ENCODE assay signal across 1 cellular context in genomic region chr5:145834917-145835838, GRCh38.
A peak's percentile ranks its signal among the peaks of the same experiment; 100 is the strongest.
TF ChIP-seq lines count a peak whose summit lies in the region.

PRELID2 (minus strand) TSS chr5:145835342; CDS start chr5:145835251, 91 bp downstream.

TF ChIP-seq in H1, 55 proteins besides CTCF, POLR2A, EP300 and RAD21 (continued from another document):
- TF ChIP-seq CHD7 (IDR thresholded peaks at IDR 0.05; ENCODE audit: insufficient replicate concordance, low read length) (no peak), ASH2L (IDR thresholded peaks at IDR 0.05; ENCODE audit: low read length) (peak; percentile 77), BACH1 (IDR thresholded peaks at IDR 0.05; ENCODE audit: low read length) (peak; percentile 11; the same call in 1 of the 2 replicates), SIX5 (IDR thresholded peaks at IDR 0.05; ENCODE audit: low read depth, low read length) (no peak), BCL11A (IDR thresholded peaks at IDR 0.05; ENCODE audit: low read depth in 2 of 2, low read length in 2 of 2) (no peak), CHD2 (IDR thresholded peaks at IDR 0.05; ENCODE audit: low read length) (no peak; the same call in 1 of the 2 replicates), KDM5A (IDR thresholded peaks at IDR 0.05; ENCODE audit: low read length) (no peak), MAX (IDR thresholded peaks at IDR 0.05) (peak; percentile 36), TCF12 (IDR thresholded peaks at IDR 0.05; ENCODE audit: low read depth, low read length) (no peak), RXRA (IDR thresholded peaks at IDR 0.05; ENCODE audit: insufficient read depth, low read depth, low read length) (no peak), CBX5 (IDR thresholded peaks at IDR 0.05; ENCODE audit: low read depth, low read length) (no peak), PHF8 (conservative IDR thresholded peaks at IDR 0.05; ENCODE audit: low read depth, low read length) (peak; percentile 70), RFX5 (IDR thresholded peaks at IDR 0.05; ENCODE audit: borderline replicate concordance, low read depth, low read length) (no peak), ZNF274 (IDR thresholded peaks at IDR 0.05; ENCODE audit: borderline replicate concordance, extremely low read depth, low read length) (no peak), GTF2F1 (IDR thresholded peaks at IDR 0.05; ENCODE audit: borderline replicate concordance, low read depth, low read length) (no peak), SP2 (IDR thresholded peaks at IDR 0.05; ENCODE audit: low read length) (no peak), MAFK (IDR thresholded peaks at IDR 0.05; ENCODE audit: low read depth, low read length) (no peak), SAP30 (IDR thresholded peaks at IDR 0.05; ENCODE audit: insufficient read depth, insufficient replicate concordance, low read length) (no peak), E2F6 (IDR thresholded peaks at IDR 0.05) (peak; percentile 96), JUN (IDR thresholded peaks at IDR 0.05; ENCODE audit: low read depth, low read length) (no peak), POU5F1 (IDR thresholded peaks at IDR 0.05; ENCODE audit: low read depth, low read length) (no peak), SP1 (IDR thresholded peaks at IDR 0.05; ENCODE audit: low read depth, low read length) (peak; percentile 81), NANOG (IDR thresholded peaks at IDR 0.05; ENCODE audit: insufficient read depth, low read depth, low read length, poor library complexity, severe bottlenecking) (no peak), TAF1 (IDR thresholded peaks at IDR 0.05; ENCODE audit: low read depth, low read length) (peak; percentile 63; the same call in 1 of the 2 replicates), GABPA (IDR thresholded peaks at IDR 0.05; ENCODE audit: borderline replicate concordance, insufficient read depth, low read length) (no peak), JUND (IDR thresholded peaks at IDR 0.05; ENCODE audit: low read length) (no peak), HDAC2 (IDR thresholded peaks at IDR 0.05; ENCODE audit: borderline replicate concordance in 1 of 2, low read depth in 2 of 2, low read length in 2 of 2) (peak; percentile 3 to 25; a peak in 1 of 4 replicates), CREB1 (IDR thresholded peaks at IDR 0.05) (no peak), SIN3A (conservative IDR thresholded peaks at IDR 0.05 in 1 of 2, IDR thresholded peaks at IDR 0.05 in 1 of 2; ENCODE audit: low read depth in 1 of 2, low read length in 2 of 2) (0 out of 4 replicates have a peak, but pooled peaks of 1 of the 2 experiments have one; percentile 57), SP4 (IDR thresholded peaks at IDR 0.05; ENCODE audit: low read length) (peak; percentile 72; the same call in 1 of the 2 replicates), FOSL1 (IDR thresholded peaks at IDR 0.05; ENCODE audit: insufficient read depth, low read depth, low read length) (no peak), SUZ12 (IDR thresholded peaks at IDR 0.05; ENCODE audit: low read length) (peak; percentile 46; the same call in 1 of the 2 replicates), RBBP5 (IDR thresholded peaks at IDR 0.05; ENCODE audit: borderline replicate concordance, low read depth, low read length) (no peak), USF2 (IDR thresholded peaks at IDR 0.05; ENCODE audit: low read length) (no peak), KDM4A (IDR thresholded peaks at IDR 0.05; ENCODE audit: low read depth, low read length, severe bottlenecking) (peak; percentile 99), CEBPB (IDR thresholded peaks at IDR 0.05; ENCODE audit: low read depth, low read length) (no peak), TBP (IDR thresholded peaks at IDR 0.05; ENCODE audit: low read depth, low read length) (0 out of 2 replicates have a peak, but pooled peaks have one; percentile 43)
